Comparison of ENCODE assay signal across 1 cellular context in the genomic region with DNA sequence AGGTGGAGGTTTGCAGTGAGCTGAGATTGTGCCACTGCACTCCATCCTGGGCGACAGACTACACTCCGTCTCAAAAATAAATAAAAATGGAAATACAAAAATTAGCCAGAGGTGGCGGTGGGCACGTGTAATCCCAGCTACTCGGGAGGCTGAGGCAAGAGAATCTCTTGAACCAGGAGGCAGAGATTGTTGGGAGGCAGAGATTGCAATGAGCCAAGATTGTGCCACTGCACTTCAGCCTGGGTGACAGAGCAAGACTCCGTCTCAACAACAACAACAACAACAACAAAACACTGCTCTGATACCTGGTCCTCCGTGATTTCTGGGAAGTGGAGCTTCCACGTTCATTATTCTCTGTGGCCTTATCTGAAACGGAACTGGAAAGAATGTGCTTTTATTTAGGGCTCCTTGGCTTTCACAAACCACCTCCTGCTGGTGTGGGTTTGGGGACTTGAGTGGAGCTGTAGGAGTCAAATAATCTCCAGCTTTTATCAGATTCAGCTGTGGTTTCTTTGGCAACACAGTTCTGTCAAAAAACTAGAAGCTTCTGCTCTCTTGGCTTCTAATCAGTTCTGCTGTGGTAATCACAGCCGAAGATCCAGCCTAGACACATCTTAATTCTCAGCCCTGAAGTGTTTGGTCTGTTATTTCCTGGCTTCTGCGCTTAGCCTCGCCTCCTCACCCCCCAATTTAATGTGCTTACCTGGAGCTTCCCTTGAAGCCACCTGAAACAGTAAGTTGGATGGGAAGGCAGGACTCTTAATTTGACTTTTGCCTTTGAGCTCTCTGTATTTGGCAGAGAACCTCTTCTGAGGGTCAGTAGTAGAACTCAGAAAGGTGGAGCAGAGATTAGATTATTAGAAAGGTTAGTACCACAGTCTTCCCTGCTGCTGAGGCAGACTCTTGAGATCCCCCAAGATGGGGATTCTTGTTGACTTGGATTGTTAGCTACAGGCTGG.
TF ChIP-seq lines count a peak whose summit lies in the region.

No MANE protein-coding gene starts in this region.

TF ChIP-seq in H1, 55 proteins besides CTCF, POLR2A, EP300 and RAD21:
- TF ChIP-seq SP2 (IDR thresholded peaks at IDR 0.05; ENCODE audit: low read length) (no peak), BACH1 (IDR thresholded peaks at IDR 0.05; ENCODE audit: low read length) (no peak), SUZ12 (IDR thresholded peaks at IDR 0.05; ENCODE audit: low read length) (no peak), SAP30 (IDR thresholded peaks at IDR 0.05; ENCODE audit: insufficient read depth, insufficient replicate concordance, low read length) (no peak), SP4 (IDR thresholded peaks at IDR 0.05; ENCODE audit: low read length) (no peak)
